ENCODE assay signal across 15 cellular contexts in genomic region chr10:113879691-113880090, GRCh38. TPM values are rescaled to one million over a fixed set of nuclear protein-coding genes. Genes with fewer than 3 reads are reported as not detected.
DNase-seq lines count a peak whose midpoint lies in the region; ATAC-seq, FAIRE-seq and TF ChIP-seq lines count a peak whose summit lies in the region.
"Had no signal": no experiment of that assay in that cellular context is flagged by ENCODE, and none has a peak within 500 bp of the region (broad histone marks: within the 10 kb centered on the region; RNA-seq: fewer than 3 reads in every experiment).

No MANE protein-coding gene starts in this region.

- no peak overlapping the region for H4K91ac ChIP-seq in trophoblast cell (ENCODE audit: low read depth, low read length)

- TF ChIP-seq POLR2A in A549 (IDR thresholded peaks at IDR 0.05; ENCODE audit: low read length) (no peak), H54 (IDR thresholded peaks at IDR 0.05; ENCODE audit: low read depth, low read length) (no peak)

- H4K12ac ChIP-seq in trophoblast cell (ENCODE audit: low read depth, low read length): no peak overlapping the region

- H2BK120ac ChIP-seq in trophoblast cell (ENCODE audit: insufficient read depth, low read length, poor library complexity): no peak overlapping the region

- CTCF ChIA-PET in A549 (lab: Yijun Ruan, JAX): no interaction called here

- DNase-seq in A549 (ENCODE audit: low read depth in 1 of 2, low spot score in 1 of 2) (no peak), H54 (ENCODE audit: insufficient read length, low spot score) (no peak), medulla oblongata (ENCODE audit: extremely low spot score) (no peak), cardiac septum (ENCODE audit: low spot score) (no peak), trophoblast cell (no peak)
- no peak for DNase-seq in stimulated activated CD4-positive, alpha-beta T cell treated with anti-CD3 and anti-CD28 coated beads, Interleukin-2, amount 100 ng/mL, for 48 hours
- DNase-seq: activated CD4-positive, alpha-beta T cell treated with anti-CD3 and anti-CD28 coated beads, Interleukin-2, amount 50 U/mL, for 4 hours; activated naive CD8-positive, alpha-beta T cell treated with anti-CD3 and anti-CD28 coated beads, Interleukin-2, amount 10 ng/mL, durations not matched to agents 7 days and 5 days; foreskin fibroblast; GDM1; left colon; MG63 had no signal

- H2AK5ac ChIP-seq in trophoblast cell (ENCODE audit: low read length): no peak overlapping the region

- H3K4me3 ChIP-seq in A549 (no peak overlapping the region), trophoblast cell (ENCODE audit: low read depth, low read length) (no peak overlapping the region)
- H3K4me3 ChIP-seq: coronary artery, MG63 had no signal

- FAIRE-seq in A549 (lab: Jason Lieb, UNC): peak; percentile 32
- FAIRE-seq in H54 (lab: Jason Lieb, UNC): peak; percentile 45

- H3K27me3 ChIP-seq in trophoblast cell (ENCODE audit: insufficient read depth, low read length): no peaks in the 10 kb centered on the region
- H3K27me3 ChIP-seq: MG63 had no signal

- H3K4ac ChIP-seq in trophoblast cell (ENCODE audit: low read depth, low read length): no peak overlapping the region

- no peak for TF ChIP-seq CTCF in A549 (IDR thresholded peaks at IDR 0.05)

- no peak overlapping the region for H3K23ac ChIP-seq in trophoblast cell (ENCODE audit: low read length)

- no peaks in the 10 kb centered on the region for H3K79me2 ChIP-seq in trophoblast cell (ENCODE audit: control insufficient read depth, insufficient read depth, low read length, poor library complexity)

- no peak overlapping the region for H2AFZ ChIP-seq in trophoblast cell (ENCODE audit: insufficient read depth, low read length, poor library complexity)

- H3K27ac ChIP-seq in A549 (no peak overlapping the region), trophoblast cell (ENCODE audit: low read depth, low read length) (no peak overlapping the region)
- H3K27ac ChIP-seq: coronary artery had no signal

- no peak overlapping the region for H3K9ac ChIP-seq in trophoblast cell (ENCODE audit: low read length)

- H3K36me3 ChIP-seq in trophoblast cell (ENCODE audit: control insufficient read depth in 1 of 2, insufficient read depth in 2 of 2, low read length in 2 of 2): no peaks in the 10 kb centered on the region

- POLR2A ChIA-PET in A549 (lab: Yijun Ruan, JAX): no interaction called here

- no peaks in the 10 kb centered on the region for H3K9me3 ChIP-seq in A549
- no peaks in the 10 kb centered on the region for H3K9me3 ChIP-seq in trophoblast cell (ENCODE audit: insufficient read depth, low read depth, low read length)
- H3K9me3 ChIP-seq: MG63 had no signal

- no peak overlapping the region for H2BK5ac ChIP-seq in trophoblast cell (ENCODE audit: low read depth, low read length, poor library complexity)

- H3K14ac ChIP-seq in trophoblast cell (ENCODE audit: low read length): no peak overlapping the region

- WGBS in A549 (ENCODE audit: missing lambda C conversion rate): 96% methylated on average over 2 of the region's 2 CpGs
- no CpG with 5 or more reads among the region's 2 CpGs for whole genome bisulfite sequencing in trophoblast cell (ENCODE audit: extremely low coverage, insufficient coverage, insufficient read length)

- no peak overlapping the region for H3K18ac ChIP-seq in trophoblast cell (ENCODE audit: low read length)

- ATAC-seq in A549: no peak
- peak; percentile 69 for ATAC-seq in GM19025 (IDR thresholded peaks at IDR 0.05; ENCODE audit: low read depth, unreplicated experiment)
- ATAC-seq in HG03342 (IDR thresholded peaks at IDR 0.05; ENCODE audit: unreplicated experiment): peak; percentile 81
- ATAC-seq: left colon had no signal

- H3K4me1 ChIP-seq in A549 (peaks cover 6% of the 10 kb centered on the region; the same call in 2 of the 3 replicates), trophoblast cell (ENCODE audit: control insufficient read depth in 1 of 2, insufficient read depth in 2 of 2, low read length in 2 of 2) (no peaks in the 10 kb centered on the region)

- H3K4me2 ChIP-seq in A549 (peak overlapping the region; percentile 3; the same call in 1 of the 3 replicates), trophoblast cell (ENCODE audit: low read length) (no peak overlapping the region)

- H3K79me1 ChIP-seq in trophoblast cell (ENCODE audit: low read length): no peaks in the 10 kb centered on the region

- intact Hi-C loops in cardiac septum (cut with DNase I): no loop called here

- H4K8ac ChIP-seq in trophoblast cell (ENCODE audit: low read depth, low read length): no peak overlapping the region

- H2BK12ac ChIP-seq in trophoblast cell (ENCODE audit: low read length): no peak overlapping the region

- TF ChIP-seq EP300 in A549 (IDR thresholded peaks at IDR 0.05): no peak

- TF ChIP-seq RAD21 in A549 (conservative IDR thresholded peaks at IDR 0.05 in 1 of 2, IDR thresholded peaks at IDR 0.05 in 1 of 2): no peak

TF ChIP-seq in A549, 52 proteins besides CTCF, POLR2A, EP300 and RAD21:
- no peak for TF ChIP-seq REST (IDR thresholded peaks at IDR 0.05)
- no peak for TF ChIP-seq MYC (IDR thresholded peaks at IDR 0.05; ENCODE audit: borderline replicate concordance, low read length)
- TF ChIP-seq ZSCAN20 (CRISPR knock-in tag; IDR thresholded peaks at IDR 0.05): no peak
- TF ChIP-seq HOXA7 (CRISPR knock-in tag; IDR thresholded peaks at IDR 0.05): no peak
- TF ChIP-seq RCOR1 (IDR thresholded peaks at IDR 0.05; ENCODE audit: low read depth, low read length): no peak
- TF ChIP-seq, protein P1, sequence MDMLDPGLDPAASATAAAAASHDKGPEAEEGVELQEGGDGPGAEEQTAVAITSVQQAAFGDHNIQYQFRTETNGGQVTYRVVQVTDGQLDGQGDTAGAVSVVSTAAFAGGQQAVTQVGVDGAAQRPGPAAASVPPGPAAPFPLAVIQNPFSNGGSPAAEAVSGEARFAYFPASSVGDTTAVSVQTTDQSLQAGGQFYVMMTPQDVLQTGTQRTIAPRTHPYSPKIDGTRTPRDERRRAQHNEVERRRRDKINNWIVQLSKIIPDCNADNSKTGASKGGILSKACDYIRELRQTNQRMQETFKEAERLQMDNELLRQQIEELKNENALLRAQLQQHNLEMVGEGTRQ (IDR thresholded peaks at IDR 0.05): no peak
- TF ChIP-seq NFE2L2 (conservative IDR thresholded peaks at IDR 0.05; ENCODE audit: low read length): no peak
- no peak for TF ChIP-seq SREBF2 (IDR thresholded peaks at IDR 0.05)
- no peak for TF ChIP-seq CHD2 (IDR thresholded peaks at IDR 0.05; ENCODE audit: low read length, partially characterized antibody)
- no peak for TF ChIP-seq MAFK (IDR thresholded peaks at IDR 0.05; ENCODE audit: partially characterized antibody)
- no peak for TF ChIP-seq EHF (CRISPR knock-in tag; IDR thresholded peaks at IDR 0.05)
- TF ChIP-seq ZNF302 (CRISPR knock-in tag; IDR thresholded peaks at IDR 0.05): no peak
- TF ChIP-seq CBX8 (IDR thresholded peaks at IDR 0.05): no peak
- no peak for TF ChIP-seq CBX2 (IDR thresholded peaks at IDR 0.05; ENCODE audit: borderline replicate concordance, low read depth)
- TF ChIP-seq CEBPB (IDR thresholded peaks at IDR 0.05): no peak
- TF ChIP-seq RNF2 (IDR thresholded peaks at IDR 0.05; ENCODE audit: borderline replicate concordance, low read depth): no peak
- TF ChIP-seq KDM5A (IDR thresholded peaks at IDR 0.05): no peak
- TF ChIP-seq GATA3 (IDR thresholded peaks at IDR 0.05; ENCODE audit: borderline replicate concordance): no peak
- no peak for TF ChIP-seq KDM1A (IDR thresholded peaks at IDR 0.05; ENCODE audit: low read depth)
- no peak for TF ChIP-seq ZFP36 (IDR thresholded peaks at IDR 0.05; ENCODE audit: borderline replicate concordance, partially characterized antibody)
TF ChIP-seq in A549: peak in this region for 0.

RNA-seq across cellular contexts. Expression of gene NHLRC2, which starts 25.2 kb away (rescaled TPM):
- polyA plus RNA-seq in A549 (2011; rRNA removed): 16.1 and 17.3 TPM in 2 replicates
- polyA plus RNA-seq in A549 (2012; cell fraction: cytosol; rRNA removed): 3.1 and 3.9 TPM in 2 replicates
- 3.7 and 4.7 TPM in 2 replicates for polyA plus RNA-seq in A549 (2012; cell fraction: nucleus; rRNA removed)
- 4.9 to 5.8 TPM (median 5.1 TPM) in 3 replicates for polyA plus RNA-seq in A549 (2017; fragmentation: RNase III; extraction: RNeasy Plus Mini Kit Qiagen cat#74134 plus additional on column Dnase treatment)
- 19.0 and 24.1 TPM in 2 replicates for polyA minus RNA-seq in A549 (2011; rRNA and poly(A)+ RNA removed)
- total RNA-seq in cardiac septum: 58.4 TPM
- polyA plus RNA-seq in trophoblast cell (2013): 5.0 and 5.2 TPM in 2 replicates

RNA-seq across cellular contexts. Expression of gene DCLRE1A, which starts 25.8 kb away (rescaled TPM):
- polyA plus RNA-seq in A549 (2011; rRNA removed) (22.8 and 26.8 TPM in 2 replicates), A549 (2017; fragmentation: RNase III; extraction: RNeasy Plus Mini Kit Qiagen cat#74134 plus additional on column Dnase treatment) (11.5 to 12.8 TPM (median 11.8 TPM) in 3 replicates)
- 5.3 and 6.3 TPM in 2 replicates for polyA plus RNA-seq in A549 (2012; cell fraction: cytosol; rRNA removed)
- polyA plus RNA-seq in A549 (2012; cell fraction: nucleus; rRNA removed): 3.0 and 4.3 TPM in 2 replicates
- polyA minus RNA-seq in A549 (2011; rRNA and poly(A)+ RNA removed): 11.2 and 11.7 TPM in 2 replicates
- total RNA-seq in cardiac septum: 5.4 TPM
- 3.8 and 4.0 TPM in 2 replicates for polyA plus RNA-seq in trophoblast cell (2013)

Comparison
In these comparisons a context has a peak if more than half of its experiments do, and no peak if none do; other contexts are left out.
1. ATAC-seq: peak in GM19025 (single experiment) and HG03342 (single experiment); none in A549 (0 of 2).